In genomic region chr18:10142056-10142455, GRCh38 we compare ENCODE assay signal across 1 cellular context.
TF ChIP-seq lines count a peak whose summit lies in the region.

No MANE protein-coding gene starts in this region.

TF ChIP-seq in SK-N-SH, 30 proteins besides CTCF, POLR2A, EP300 and RAD21 (continued from another document):
- TF ChIP-seq USF2 (IDR thresholded peaks at IDR 0.05; ENCODE audit: borderline replicate concordance, low read depth, low read length) (no peak), RXRA (IDR thresholded peaks at IDR 0.05; ENCODE audit: borderline replicate concordance, low read depth) (no peak), MEF2A (IDR thresholded peaks at IDR 0.05; ENCODE audit: borderline replicate concordance, low read depth) (no peak), PBX3 (IDR thresholded peaks at IDR 0.05) (no peak), POLR2AphosphoS5 (IDR thresholded peaks at IDR 0.05; ENCODE audit: low read depth, low read length) (no peak), FOXM1 (IDR thresholded peaks at IDR 0.05; ENCODE audit: low read depth) (no peak), NFIC (IDR thresholded peaks at IDR 0.05; ENCODE audit: borderline replicate concordance) (no peak), GATA2 (CRISPR knock-in tag; IDR thresholded peaks at IDR 0.05) (no peak), RCOR1 (IDR thresholded peaks at IDR 0.05; ENCODE audit: low read length) (no peak), ELF1 (IDR thresholded peaks at IDR 0.05) (no peak), SMC3 (IDR thresholded peaks at IDR 0.05; ENCODE audit: low read depth, low read length) (no peak)
